In the genomic region with DNA sequence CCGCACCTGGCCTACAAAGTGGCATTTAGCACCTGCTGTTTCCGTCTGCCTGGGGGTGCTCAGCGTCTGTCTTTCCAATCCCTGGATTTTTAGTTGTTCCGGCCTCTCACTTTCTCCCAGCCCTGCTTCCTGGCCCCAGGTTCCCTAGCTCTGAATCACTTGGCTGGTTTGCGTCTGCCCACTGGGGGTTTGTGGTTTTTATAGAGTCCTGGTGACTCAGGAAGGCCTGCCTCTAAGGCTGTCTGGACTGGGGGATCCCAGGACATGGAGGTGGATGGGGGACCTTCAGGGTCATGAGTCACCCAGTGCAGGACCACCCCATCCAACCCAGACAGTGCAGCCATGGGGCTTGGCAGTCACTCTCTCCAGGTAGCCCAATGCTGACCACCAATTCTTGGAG, we compare ENCODE assay signal across 10 cellular contexts. TPM values are rescaled to one million over a fixed set of nuclear protein-coding genes. Genes with fewer than 3 reads are reported as not detected.
DNase-seq lines count a peak whose midpoint lies in the region; ATAC-seq and TF ChIP-seq lines count a peak whose summit lies in the region.
"Had no signal": no experiment of that assay in that cellular context is flagged by ENCODE, and none has a peak within 500 bp of the region (broad histone marks: within the 10 kb centered on the region; RNA-seq: fewer than 3 reads in every experiment).

No MANE protein-coding gene starts in this region.

- peaks cover 4% of the 10 kb centered on the region for H3K27me3 Mint-ChIP-seq in HFFc6 (ENCODE audit: insufficient read depth)

- no peak for TF ChIP-seq CTCF in HFFc6 (IDR thresholded peaks at IDR 0.05)

- H3K4me3 ChIP-seq in adipocyte (ENCODE audit: low read length) = peak overlapping the region; percentile 19
- H3K4me3 ChIP-seq: esophagus squamous epithelium, pancreas had no signal

- H3K9ac ChIP-seq in adipocyte (ENCODE audit: low read length) = peak overlapping the region; percentile 30

- peaks cover 6% of the 10 kb centered on the region; the same call in 1 of the 2 replicates for H3K36me3 Mint-ChIP-seq in HFFc6 (ENCODE audit: low read depth)

- H3K36me3 ChIP-seq in adipocyte (ENCODE audit: control insufficient read depth, insufficient read depth, low read length, severe bottlenecking) = peaks cover 3% of the 10 kb centered on the region

- no peaks in the 10 kb centered on the region for H3K9me3 Mint-ChIP-seq in HFFc6

- H3K27ac Mint-ChIP-seq in HFFc6 = peak overlapping the region; percentile 84

- no peak for ATAC-seq in HG02840 (IDR thresholded peaks at IDR 0.05; ENCODE audit: low FRiP score, unreplicated experiment)

- peak overlapping the region; percentile 64 for H3K4me3 Mint-ChIP-seq in HFFc6

- DNase-seq in A172 (ENCODE audit: low spot score) = peak; percentile 95
- DNase-seq in HFFc6 = peak; percentile 90
- peak; percentile 85 for DNase-seq in adipocyte (ENCODE audit: low read depth)
- peak; percentile 99 for DNase-seq in hepatic stellate cell (ENCODE audit: low spot score)
- no peak for DNase-seq in C1 segment of cervical spinal cord (lab: John Stamatoyannopoulos, UW)
- no peak for DNase-seq in inferior parietal cortex (ENCODE audit: extremely low spot score)
- no peak for DNase-seq in activated CD8-positive, alpha-beta memory T cell treated with anti-CD3 and anti-CD28 coated beads, Interleukin-2, amount 50 U/mL, for 48 hours
- DNase-seq: esophagus squamous epithelium, pancreas had no signal

- H3K9me3 ChIP-seq in adipocyte (ENCODE audit: control insufficient read depth, low read length) = no peaks in the 10 kb centered on the region
- H3K9me3 ChIP-seq: esophagus squamous epithelium, pancreas had no signal

- no peaks in the 10 kb centered on the region for H3K27me3 ChIP-seq in adipocyte (replicated peaks; ENCODE audit: control insufficient read depth, insufficient read depth, low read length)
- H3K27me3 ChIP-seq: esophagus squamous epithelium, pancreas had no signal

- H3K4me1 ChIP-seq in adipocyte (ENCODE audit: control insufficient read depth, insufficient read depth, low read length) = peaks cover 45% of the 10 kb centered on the region
- H3K4me1 ChIP-seq: pancreas had no signal

- peaks cover 45% of the 10 kb centered on the region for H3K4me1 Mint-ChIP-seq in HFFc6 (ENCODE audit: low read depth)

RNA-seq across cellular contexts. Expression of a gene that starts 53.5 kb away (rescaled TPM):
- 158 and 188 TPM in 2 replicates for total RNA-seq in A172 (2014; rRNA removed; shearing (Covaris generic))
- 100 to 1,000 TPM; 119 to 135 (median 126) TPM for total RNA-seq in HFFc6 (2021; fragmentation: NEBNext Ultra II Directional; extraction: Animal tissue kit (Norgen Biotek cat#: 25700))

RNA-seq across cellular contexts. Expression of a gene that starts 53.6 kb away (rescaled TPM):
- total RNA-seq in A172 (2014; rRNA removed; shearing (Covaris generic)) = 7.3 and 9.2 TPM in 2 replicates
- 1 to 10 TPM; 4.5 to 6.1 (median 5.2) TPM for total RNA-seq in HFFc6 (2021; fragmentation: NEBNext Ultra II Directional; extraction: Animal tissue kit (Norgen Biotek cat#: 25700))

Comparison
In these comparisons a context has a peak if more than half of its experiments do, and no peak if none do; other contexts are left out.
1. DNase-seq: peak in A172 (single experiment), HFFc6 (single experiment), adipocyte (single experiment) and hepatic stellate cell (single experiment); none in C1 segment of cervical spinal cord (0 of 14), inferior parietal cortex (single experiment) and activated CD8-positive, alpha-beta memory T cell treated with anti-CD3 and anti-CD28 coated beads, Interleukin-2, amount 50 U/mL, for 48 hours (single experiment).